1 cellular context compared by ENCODE assay signal in genomic region chr14:22903742-22904087, GRCh38.
TF ChIP-seq lines count a peak whose summit lies in the region.

No MANE protein-coding gene starts in this region.

TF ChIP-seq in HepG2, 621 proteins besides CTCF, POLR2A, EP300 and RAD21:
- TF ChIP-seq TFDP1 (CRISPR knock-in tag; IDR thresholded peaks at IDR 0.05; ENCODE audit: borderline replicate concordance), result no peak
- TF ChIP-seq KLF9 (CRISPR knock-in tag; IDR thresholded peaks at IDR 0.05; ENCODE audit: low read depth), result no peak
- TF ChIP-seq ZNF101 (CRISPR knock-in tag; IDR thresholded peaks at IDR 0.05; ENCODE audit: borderline replicate concordance, low read depth), result no peak
- TF ChIP-seq ZFP82 (CRISPR knock-in tag; IDR thresholded peaks at IDR 0.05; ENCODE audit: borderline replicate concordance), result peak; percentile 90; the same call in 1 of the 2 replicates
- TF ChIP-seq HDAC2 (CRISPR knock-in tag; IDR thresholded peaks at IDR 0.05), result no peak
- no peak for TF ChIP-seq KAT7 (CRISPR knock-in tag; IDR thresholded peaks at IDR 0.05; ENCODE audit: borderline replicate concordance)
- TF ChIP-seq ZBTB3 (CRISPR knock-in tag; IDR thresholded peaks at IDR 0.05; ENCODE audit: borderline replicate concordance, low read depth), result peak; percentile 11; the same call in 1 of the 2 replicates
- TF ChIP-seq ZNF776 (CRISPR knock-in tag; IDR thresholded peaks at IDR 0.05), result no peak
- TF ChIP-seq ZSCAN31 (CRISPR knock-in tag; IDR thresholded peaks at IDR 0.05; ENCODE audit: low read depth), result no peak
- 0 out of 2 replicates have a peak, but pooled peaks have one; percentile 1 for TF ChIP-seq GTF3A (CRISPR knock-in tag; conservative IDR thresholded peaks at IDR 0.05)
- TF ChIP-seq ZNF17 (CRISPR knock-in tag; IDR thresholded peaks at IDR 0.05), result no peak
- 0 out of 2 replicates have a peak, but pooled peaks have one; percentile 72 for TF ChIP-seq ZNF850 (CRISPR knock-in tag; conservative IDR thresholded peaks at IDR 0.05)
- no peak for TF ChIP-seq SOX13 (IDR thresholded peaks at IDR 0.05)
- 0 out of 4 replicates have a peak, but pooled peaks of 1 of the 2 experiments have one; percentile 73 for TF ChIP-seq SOX13 (CRISPR knock-in tag; conservative IDR thresholded peaks at IDR 0.05 in 1 of 2, IDR thresholded peaks at IDR 0.05 in 1 of 2)
- no peak for TF ChIP-seq ZXDC (CRISPR knock-in tag; IDR thresholded peaks at IDR 0.05)
- no peak for TF ChIP-seq KDM6A (CRISPR knock-in tag; IDR thresholded peaks at IDR 0.05; ENCODE audit: low read depth)
- no peak for TF ChIP-seq SRSF9 (IDR thresholded peaks at IDR 0.05; ENCODE audit: borderline replicate concordance, insufficient read depth, low read depth, low read length, poor library complexity, severe bottlenecking)
- no peak for TF ChIP-seq FOXP1 (IDR thresholded peaks at IDR 0.05)
- no peak for TF ChIP-seq FOXP1 (CRISPR knock-in tag; IDR thresholded peaks at IDR 0.05)
- no peak for TF ChIP-seq ZNF496 (CRISPR knock-in tag; IDR thresholded peaks at IDR 0.05; ENCODE audit: insufficient replicate concordance)
- peak; percentile 11; the same call in 1 of the 2 replicates for TF ChIP-seq EHMT2 (IDR thresholded peaks at IDR 0.05; ENCODE audit: borderline replicate concordance, low read depth, low read length)
- TF ChIP-seq, protein P1, sequence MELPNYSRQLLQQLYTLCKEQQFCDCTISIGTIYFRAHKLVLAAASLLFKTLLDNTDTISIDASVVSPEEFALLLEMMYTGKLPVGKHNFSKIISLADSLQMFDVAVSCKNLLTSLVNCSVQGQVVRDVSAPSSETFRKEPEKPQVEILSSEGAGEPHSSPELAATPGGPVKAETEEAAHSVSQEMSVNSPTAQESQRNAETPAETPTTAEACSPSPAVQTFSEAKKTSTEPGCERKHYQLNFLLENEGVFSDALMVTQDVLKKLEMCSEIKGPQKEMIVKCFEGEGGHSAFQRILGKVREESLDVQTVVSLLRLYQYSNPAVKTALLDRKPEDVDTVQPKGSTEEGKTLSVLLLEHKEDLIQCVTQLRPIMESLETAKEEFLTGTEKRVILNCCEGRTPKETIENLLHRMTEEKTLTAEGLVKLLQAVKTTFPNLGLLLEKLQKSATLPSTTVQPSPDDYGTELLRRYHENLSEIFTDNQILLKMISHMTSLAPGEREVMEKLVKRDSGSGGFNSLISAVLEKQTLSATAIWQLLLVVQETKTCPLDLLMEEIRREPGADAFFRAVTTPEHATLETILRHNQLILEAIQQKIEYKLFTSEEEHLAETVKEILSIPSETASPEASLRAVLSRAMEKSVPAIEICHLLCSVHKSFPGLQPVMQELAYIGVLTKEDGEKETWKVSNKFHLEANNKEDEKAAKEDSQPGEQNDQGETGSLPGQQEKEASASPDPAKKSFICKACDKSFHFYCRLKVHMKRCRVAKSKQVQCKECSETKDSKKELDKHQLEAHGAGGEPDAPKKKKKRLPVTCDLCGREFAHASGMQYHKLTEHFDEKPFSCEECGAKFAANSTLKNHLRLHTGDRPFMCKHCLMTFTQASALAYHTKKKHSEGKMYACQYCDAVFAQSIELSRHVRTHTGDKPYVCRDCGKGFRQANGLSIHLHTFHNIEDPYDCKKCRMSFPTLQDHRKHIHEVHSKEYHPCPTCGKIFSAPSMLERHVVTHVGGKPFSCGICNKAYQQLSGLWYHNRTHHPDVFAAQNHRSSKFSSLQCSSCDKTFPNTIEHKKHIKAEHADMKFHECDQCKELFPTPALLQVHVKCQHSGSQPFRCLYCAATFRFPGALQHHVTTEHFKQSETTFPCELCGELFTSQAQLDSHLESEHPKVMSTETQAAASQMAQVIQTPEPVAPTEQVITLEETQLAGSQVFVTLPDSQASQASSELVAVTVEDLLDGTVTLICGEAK (IDR thresholded peaks at IDR 0.05), result no peak
- TF ChIP-seq, protein P1 (CRISPR knock-in tag; IDR thresholded peaks at IDR 0.05), result no peak
- no peak for TF ChIP-seq ETV5 (CRISPR knock-in tag; IDR thresholded peaks at IDR 0.05; ENCODE audit: borderline replicate concordance)
- TF ChIP-seq SIN3A (IDR thresholded peaks at IDR 0.05; ENCODE audit: borderline replicate concordance, low read depth, low read length), result no peak
- TF ChIP-seq SRF (IDR thresholded peaks at IDR 0.05; ENCODE audit: low read depth, low read length), result 0 out of 2 replicates have a peak, but pooled peaks have one; percentile 14
- TF ChIP-seq ZNF569 (CRISPR knock-in tag; IDR thresholded peaks at IDR 0.05; ENCODE audit: borderline replicate concordance), result 0 out of 2 replicates have a peak, but pooled peaks have one; percentile 81
- 0 out of 2 replicates have a peak, but pooled peaks have one; percentile 11 for TF ChIP-seq ZSCAN12 (CRISPR knock-in tag; IDR thresholded peaks at IDR 0.05)
- 0 out of 2 replicates have a peak, but pooled peaks have one; percentile 6 for TF ChIP-seq CC2D1A (CRISPR knock-in tag; IDR thresholded peaks at IDR 0.05)
- TF ChIP-seq ZNF446 (CRISPR knock-in tag; IDR thresholded peaks at IDR 0.05), result no peak
- no peak for TF ChIP-seq SP1 (IDR thresholded peaks at IDR 0.05)
- no peak for TF ChIP-seq SP1 (CRISPR knock-in tag; IDR thresholded peaks at IDR 0.05)
- 0 out of 2 replicates have a peak, but pooled peaks have one; percentile 37 for TF ChIP-seq PAX8 (CRISPR knock-in tag; IDR thresholded peaks at IDR 0.05; ENCODE audit: borderline replicate concordance)
- no peak for TF ChIP-seq GPN1 (CRISPR knock-in tag; IDR thresholded peaks at IDR 0.05; ENCODE audit: borderline replicate concordance)
- no peak for TF ChIP-seq SNAPC2 (CRISPR knock-in tag; IDR thresholded peaks at IDR 0.05)
- TF ChIP-seq ZSCAN25 (CRISPR knock-in tag; IDR thresholded peaks at IDR 0.05), result no peak
